In the genomic region with DNA sequence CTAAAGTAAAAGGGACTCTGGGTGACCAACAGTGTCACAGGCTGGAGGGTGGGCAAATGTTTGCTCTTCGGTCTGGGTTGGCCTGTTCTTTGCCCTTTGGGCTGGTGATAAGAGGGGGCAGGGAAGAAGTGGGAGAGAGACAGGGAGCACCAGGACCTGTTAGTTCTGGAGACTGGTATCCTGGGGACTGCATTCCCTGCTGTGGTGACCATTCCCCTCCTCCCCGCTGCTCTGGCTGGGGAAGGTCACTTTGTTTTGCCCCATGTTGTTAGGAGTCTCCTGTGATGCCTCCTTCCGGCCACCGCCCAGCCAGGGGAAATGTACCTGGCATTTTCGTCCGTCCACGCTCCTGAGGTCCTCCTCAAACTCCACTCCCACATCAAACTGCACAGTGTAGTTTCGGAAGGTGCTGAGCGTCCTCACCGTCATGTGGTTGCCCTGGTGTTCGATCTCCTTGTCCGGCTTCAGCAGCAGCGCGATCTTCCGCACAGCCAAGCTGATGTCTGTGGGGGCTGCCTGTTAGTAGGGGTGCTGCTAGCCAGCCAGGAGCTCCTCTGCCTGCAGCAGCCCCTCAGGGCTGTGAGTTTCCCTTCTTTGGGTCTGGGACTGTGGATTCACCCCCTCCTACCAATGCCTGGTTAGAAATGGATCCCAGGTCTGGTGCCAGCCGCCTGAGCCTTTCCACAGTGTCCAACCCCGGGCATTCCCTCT, we compare ENCODE assay signal across 13 cellular contexts. TPM values are rescaled to one million over a fixed set of nuclear protein-coding genes. Genes with fewer than 3 reads are reported as not detected.
DNase-seq lines count a peak whose midpoint lies in the region; ATAC-seq and TF ChIP-seq lines count a peak whose summit lies in the region.
"Had no signal": no experiment of that assay in that cellular context is flagged by ENCODE, and none has a peak within 500 bp of the region (broad histone marks: within the 10 kb centered on the region; RNA-seq: fewer than 3 reads in every experiment).

No MANE protein-coding gene starts in this region.

- TF ChIP-seq POLR2A in esophagus squamous epithelium (IDR thresholded peaks at IDR 0.05): no peak

- POLR2A ChIA-PET in CD8-positive, alpha-beta memory T cell (lab: Charles Lee): interaction anchor here (0.6 kb wide), 1 partner anchor 182 kb away, joined by 3 read pairs; no protein-coding TSS in a partner anchor

- no peak overlapping the region for H3K9ac ChIP-seq in neural progenitor cell

- TF ChIP-seq CTCF in esophagus squamous epithelium (IDR thresholded peaks at IDR 0.05): no peak
- no peak for TF ChIP-seq CTCF in neural progenitor cell (IDR thresholded peaks at IDR 0.05)

- H3K27me3 ChIP-seq in CD8-positive, alpha-beta memory T cell (ENCODE audit: insufficient read depth, low read length, poor library complexity, severe bottlenecking): no peaks in the 10 kb centered on the region
- H3K27me3 ChIP-seq in esophagus squamous epithelium (peaks cover 0 to 12% (median 0%) of the 10 kb centered on the region in 4 donors), neural progenitor cell (peaks cover 26% of the 10 kb centered on the region), aorta (ENCODE audit: control insufficient read depth in 1 of 2, insufficient read depth in 2 of 2, low read length in 1 of 2) (no peaks in the 10 kb centered on the region)

- peaks cover 5% of the 10 kb centered on the region for H3F3A ChIP-seq in neural progenitor cell (ENCODE audit: low read depth)

- H3K36me3 Mint-ChIP-seq in CD8-positive, alpha-beta memory T cell: peaks cover 0 to 15% (median 3%) of the 10 kb centered on the region in 3 donors
- H3K36me3 Mint-ChIP-seq in T-helper 17 cell (ENCODE audit: low read depth) (peaks cover 2% of the 10 kb centered on the region), neural progenitor cell (no peaks in the 10 kb centered on the region)

- intact Hi-C loops in esophagus squamous epithelium (cut with DNase I) (no loop called here), aorta (cut with DNase I) (no loop called here)

- H4K20me1 ChIP-seq in neural progenitor cell (ENCODE audit: low read depth): no peaks in the 10 kb centered on the region

- no peak for DNase-seq in CD8-positive, alpha-beta memory T cell
- DNase-seq in T-helper 17 cell (no peak), esophagus squamous epithelium (lab: John Stamatoyannopoulos, UW) (no peak), neural progenitor cell (ENCODE audit: low spot score) (no peak), aorta (no peak), AG20443 (ENCODE audit: low spot score) (no peak)
- DNase-seq: head of caudate nucleus; NCI-H1417; stimulated activated CD4-positive, alpha-beta T cell treated with anti-CD3 and anti-CD28 coated beads, Interleukin-4, amount 100 ng/mL, for 1 hour had no signal

- CTCF ChIA-PET in CD8-positive, alpha-beta memory T cell (lab: Charles Lee): interaction anchor here (1.0 to 2.0 kb wide), 3 partner anchors 15 to 237 kb away, joined by 3 to 5 read pairs (median 4); no protein-coding TSS in a partner anchor

- H3K27ac Mint-ChIP-seq in CD8-positive, alpha-beta memory T cell: peak overlapping the region in 6 of 8 donors; percentile 4 to 96 (median 36)
- H3K27ac Mint-ChIP-seq in T-helper 17 cell: no peak overlapping the region
- no peak overlapping the region for H3K27ac Mint-ChIP-seq in neural progenitor cell

- H3K27me3 Mint-ChIP-seq in CD8-positive, alpha-beta memory T cell: no peaks in the 10 kb centered on the region
- H3K27me3 Mint-ChIP-seq in T-helper 17 cell (no peaks in the 10 kb centered on the region), neural progenitor cell (ENCODE audit: insufficient read depth, low read depth) (peaks cover 16% of the 10 kb centered on the region)

- no peaks in the 10 kb centered on the region for H3K36me3 ChIP-seq in CD8-positive, alpha-beta memory T cell (ENCODE audit: insufficient read depth, low read length)
- H3K36me3 ChIP-seq in esophagus squamous epithelium (no peaks in the 10 kb centered on the region), neural progenitor cell (no peaks in the 10 kb centered on the region), aorta (ENCODE audit: control insufficient read depth in 1 of 2, insufficient read depth in 2 of 2, low read length in 1 of 2) (no peaks in the 10 kb centered on the region)

- no peak for ATAC-seq in T-helper 17 cell
- no peak for ATAC-seq in HG03439 (IDR thresholded peaks at IDR 0.05; ENCODE audit: unreplicated experiment)
- ATAC-seq in aorta (ENCODE audit: low FRiP score): no peak
- no peak for ATAC-seq in HG02938 (IDR thresholded peaks at IDR 0.05; ENCODE audit: unreplicated experiment)

- H3K79me2 ChIP-seq in neural progenitor cell (ENCODE audit: low read depth): no peaks in the 10 kb centered on the region

- WGBS in esophagus squamous epithelium, 2 donors: 87 to 97% methylated on average over 14 to 15 of the region's 17 CpGs
- WGBS in aorta, 2 donors: 94% methylated on average over 16 to 17 of the region's 17 CpGs

- H3K9me3 ChIP-seq in CD8-positive, alpha-beta memory T cell (ENCODE audit: low read length): no peaks in the 10 kb centered on the region
- H3K9me3 ChIP-seq in T-helper 17 cell (ENCODE audit: control insufficient read depth, low read length, poor library complexity, severe bottlenecking) (no peaks in the 10 kb centered on the region), esophagus squamous epithelium (no peaks in the 10 kb centered on the region), neural progenitor cell (ENCODE audit: low read depth) (no peaks in the 10 kb centered on the region), aorta (ENCODE audit: control insufficient read depth, low read length) (no peaks in the 10 kb centered on the region)

- no peaks in the 10 kb centered on the region for H3K9me3 Mint-ChIP-seq in CD8-positive, alpha-beta memory T cell
- H3K9me3 Mint-ChIP-seq in neural progenitor cell: no peaks in the 10 kb centered on the region

- H3K4me1 ChIP-seq in CD8-positive, alpha-beta memory T cell (ENCODE audit: insufficient read depth, low read length): peaks cover 17% of the 10 kb centered on the region
- H3K4me1 ChIP-seq in esophagus squamous epithelium (peaks cover 9 to 43% (median 25%) of the 10 kb centered on the region in 3 donors), neural progenitor cell (peaks cover 9% of the 10 kb centered on the region), aorta (ENCODE audit: control insufficient read depth in 1 of 2, insufficient read depth in 2 of 2, low read length in 2 of 2) (no peaks in the 10 kb centered on the region)

- H3K4me1 Mint-ChIP-seq in CD8-positive, alpha-beta memory T cell: peaks cover 30 to 41% (median 35%) of the 10 kb centered on the region in 3 donors
- H3K4me1 Mint-ChIP-seq in T-helper 17 cell (peaks cover 30% of the 10 kb centered on the region), neural progenitor cell (peaks cover 36% of the 10 kb centered on the region)

- H3K27ac ChIP-seq in CD8-positive, alpha-beta memory T cell (ENCODE audit: low read depth, low read length): peak overlapping the region; percentile 69
- H3K27ac ChIP-seq in esophagus squamous epithelium: peak overlapping the region in 3 of 4 donors; percentile 25 to 61 (median 61)
- no peak overlapping the region for H3K27ac ChIP-seq in neural progenitor cell
- no peak overlapping the region for H3K27ac ChIP-seq in aorta (ENCODE audit: low read depth in 1 of 2, low read length in 2 of 2)

- H2AFZ ChIP-seq in neural progenitor cell (replicated peaks): no peak overlapping the region

- no peak overlapping the region for H3K4me2 ChIP-seq in neural progenitor cell

- H3K4me3 Mint-ChIP-seq in CD8-positive, alpha-beta memory T cell: peak overlapping the region; percentile 78 to 98 (median 96)
- peak overlapping the region; percentile 75 for H3K4me3 Mint-ChIP-seq in T-helper 17 cell
- peak overlapping the region; percentile 88 for H3K4me3 Mint-ChIP-seq in neural progenitor cell

- no peak overlapping the region for H3K4me3 ChIP-seq in CD8-positive, alpha-beta memory T cell (ENCODE audit: low read length)
- H3K4me3 ChIP-seq in esophagus squamous epithelium (peak overlapping the region in 2 of 4 donors; percentile 24), neural progenitor cell (no peak overlapping the region), aorta (ENCODE audit: low read length in 2 of 2) (no peak overlapping the region)
- H3K4me3 ChIP-seq: lung had no signal

RNA-seq across cellular contexts. Expression of a gene that starts 0.6 kb away (rescaled TPM):
- total RNA-seq in CD8-positive, alpha-beta memory T cell: under 1 TPM in 1 of 2 experiments, not detected in 1; 0.31 TPM
- not detected for polyA plus RNA-seq in CD8-positive, alpha-beta memory T cell
- total RNA-seq in T-helper 17 cell: not detected
- 1 to 10 TPM in 1 of 4 donors, under 1 TPM in 1, not detected in 2; 0.53 to 1.3 TPM for total RNA-seq in esophagus squamous epithelium
- total RNA-seq in neural progenitor cell (ENCODE audit: low replicate concordance): not detected in 2 replicates
- total RNA-seq in aorta: 10 to 100 TPM in 1 of 2 donors, 1 to 10 TPM in 1; 6.3 to 13.4 TPM
- polyA plus RNA-seq in aorta: 1 to 10 TPM in 1 of 2 donors, not detected in 1; 1.1 TPM
- polyA plus RNA-seq: BJ had no signal

RNA-seq across cellular contexts. Expression of a gene that starts 2.1 kb away (rescaled TPM):
- 10 to 100 TPM; 16.5 to 17.7 TPM for total RNA-seq in CD8-positive, alpha-beta memory T cell
- 7.7 TPM for polyA plus RNA-seq in CD8-positive, alpha-beta memory T cell
- total RNA-seq in T-helper 17 cell (10 to 100 TPM; 45.8 to 62.6 TPM), esophagus squamous epithelium (10 to 100 TPM in 2 of 4 donors, 1 to 10 TPM in 2; 4.8 to 12.4 (median 9.5) TPM), neural progenitor cell (ENCODE audit: low replicate concordance) (24.0 and 36.9 TPM in 2 replicates), aorta (10 to 100 TPM; 34.2 to 77.2 TPM)
- polyA plus RNA-seq in aorta: 10 to 100 TPM; 12.4 to 15.4 TPM

RNA-seq across cellular contexts. Expression of a gene that starts 19.1 kb away (rescaled TPM):
- total RNA-seq in CD8-positive, alpha-beta memory T cell: 10 to 100 TPM; 12.7 to 14.2 TPM
- 7.2 TPM for polyA plus RNA-seq in CD8-positive, alpha-beta memory T cell
- 10 to 100 TPM; 21.4 to 27.2 TPM for total RNA-seq in T-helper 17 cell
- 10 to 100 TPM; 13.0 to 53.2 (median 25.8) TPM for total RNA-seq in esophagus squamous epithelium
- 18.3 and 32.2 TPM in 2 replicates for total RNA-seq in neural progenitor cell (ENCODE audit: low replicate concordance)
- total RNA-seq in aorta: 100 to 1,000 TPM in 1 of 2 donors, 10 to 100 TPM in 1; 82.0 to 139 TPM
- polyA plus RNA-seq in aorta: 10 to 100 TPM; 14.5 to 85.1 TPM

RNA-seq across cellular contexts. Expression of a gene that starts 35.8 kb away (rescaled TPM):
- total RNA-seq in CD8-positive, alpha-beta memory T cell: 1 to 10 TPM; 1.2 to 1.7 TPM
- 1.9 TPM for polyA plus RNA-seq in CD8-positive, alpha-beta memory T cell
- total RNA-seq in T-helper 17 cell: 1 to 10 TPM; 3.4 to 7.2 TPM
- total RNA-seq in esophagus squamous epithelium: 100 to 1,000 TPM in 2 of 4 donors, 10 to 100 TPM in 2; 22.8 to 297 (median 140) TPM
- 3.3 and 8.8 TPM in 2 replicates for total RNA-seq in neural progenitor cell (ENCODE audit: low replicate concordance)
- total RNA-seq in aorta: 1,000 to 10,000 TPM in 1 of 2 donors, 100 to 1,000 TPM in 1; 769 to 1,570 TPM
- polyA plus RNA-seq in aorta: 1,000 to 10,000 TPM in 1 of 2 donors, 100 to 1,000 TPM in 1; 148 to 1,159 TPM

Comparison
In these comparisons a context has a peak if more than half of its experiments do, and no peak if none do; other contexts are left out.
1. H3K27ac ChIP-seq: peak in CD8-positive, alpha-beta memory T cell (single experiment) and esophagus squamous epithelium (3 of 4); none in neural progenitor cell (single experiment) and aorta (0 of 2).
2. H3K27ac Mint-ChIP-seq: peak in CD8-positive, alpha-beta memory T cell (6 of 8); none in T-helper 17 cell (single experiment) and neural progenitor cell (single experiment).
3. Peak in every context shown above with its lines, with median percentiles within 50 percentile points of each other: H3K4me3 Mint-ChIP-seq.